8 cellular contexts compared by ENCODE assay signal in the genomic region with DNA sequence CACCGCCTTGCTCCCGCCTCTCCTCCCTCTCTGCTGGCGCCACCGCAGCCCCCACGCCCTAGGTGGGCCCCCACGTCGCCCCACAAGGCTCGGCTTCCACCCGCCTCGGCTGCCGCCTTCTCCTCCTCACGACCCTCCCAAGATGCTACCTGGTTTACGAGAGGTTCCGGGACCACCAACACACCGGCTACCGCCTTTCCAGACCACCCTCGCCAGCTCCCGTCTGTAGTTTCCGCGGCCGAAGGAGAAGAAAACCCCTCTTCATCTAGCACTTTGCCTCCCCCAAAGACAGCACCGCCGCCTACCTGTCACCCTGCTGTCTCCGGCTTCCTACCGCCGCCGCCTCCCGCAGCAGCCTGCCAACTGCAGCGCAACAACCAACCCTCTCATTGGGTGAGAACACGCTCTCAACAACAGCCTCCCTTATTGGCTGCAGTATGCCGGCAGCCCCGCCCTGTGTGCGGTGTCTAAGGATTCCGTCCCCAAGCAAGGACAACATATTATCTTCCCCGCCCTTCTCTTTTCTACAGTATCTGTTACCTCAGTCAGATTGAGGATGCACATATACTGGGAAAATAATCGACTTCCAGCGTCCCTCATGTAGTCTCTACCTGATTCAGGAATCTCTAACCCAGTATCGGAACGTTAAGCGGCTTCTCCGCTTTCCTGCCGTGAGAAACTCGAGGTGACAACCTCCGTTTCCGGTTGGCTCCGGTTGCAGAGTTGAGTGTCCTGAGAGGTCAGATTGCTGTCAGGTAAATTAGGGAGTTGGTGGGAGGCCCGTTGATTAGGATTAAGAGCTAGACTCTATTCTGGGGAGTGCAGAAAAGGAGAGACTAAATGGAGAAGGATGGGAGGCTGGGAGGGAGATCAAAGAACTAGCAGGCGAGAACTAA. TPM values are rescaled to one million over a fixed set of nuclear protein-coding genes. Genes with fewer than 3 reads are reported as not detected.
DNase-seq lines count a peak whose midpoint lies in the region; ATAC-seq and TF ChIP-seq lines count a peak whose summit lies in the region.

Gene HYCC2 (minus strand): TSS at position 367 of the 896 bp plus-strand sequence. CDS start 47,662 bp downstream, outside the sequence.
Gene NDUFB3 (plus strand): TSS at position 697 of the 896 bp plus-strand sequence. CDS start 6,882 bp downstream, outside the sequence.

- intact Hi-C loops in esophagus squamous epithelium (cut with DNase I) = no loop called here

- TF ChIP-seq POLR2A in Peyer's patch (IDR thresholded peaks at IDR 0.05) (peak; percentile 57 to 75), esophagus squamous epithelium (IDR thresholded peaks at IDR 0.05) (peak in 3 of 4 donors; percentile 55 to 83 (median 58))

- H3K36me3 ChIP-seq in DOHH2 (ENCODE audit: control insufficient read depth, low read length) (peaks cover 3% of the 10 kb centered on the region; the same call in 1 of the 2 replicates), KOPT-K1 (ENCODE audit: insufficient read depth, low read length) (no peaks in the 10 kb centered on the region), Peyer's patch (no peaks in the 10 kb centered on the region), esophagus squamous epithelium (no peaks in the 10 kb centered on the region)

- peak within 1 kb of the TSS; percentile 65 for H3K27ac ChIP-seq in DOHH2 (ENCODE audit: low read depth, low read length)
- peak within 1 kb of the TSS; percentile 93 for H3K27ac ChIP-seq in KOPT-K1 (ENCODE audit: low read depth, low read length, poor library complexity, severe bottlenecking)
- peak within 1 kb of the TSS; percentile 83 to 91 (median 90) for H3K27ac ChIP-seq in Peyer's patch
- H3K27ac ChIP-seq in esophagus squamous epithelium = peak within 1 kb of the TSS; percentile 91 to 97 (median 94)

- H3K79me2 ChIP-seq in DOHH2 (ENCODE audit: control insufficient read depth, low read length) = peaks cover 89% of the 10 kb centered on the region

- peaks cover 29% of the 10 kb centered on the region for H3K4me1 ChIP-seq in DOHH2 (ENCODE audit: control insufficient read depth, low read length)
- H3K4me1 ChIP-seq in Peyer's patch = peaks cover 0 to 30% (median 7%) of the 10 kb centered on the region in 4 donors
- peaks cover 31 to 81% (median 41%) of the 10 kb centered on the region in 3 donors for H3K4me1 ChIP-seq in esophagus squamous epithelium

- ATAC-seq in GM21786 (IDR thresholded peaks at IDR 0.05; ENCODE audit: unreplicated experiment) = peak; percentile 96

- TF ChIP-seq CTCF in DOHH2 (IDR thresholded peaks at IDR 0.05; ENCODE audit: low read depth, low read length, poor library complexity, severe bottlenecking) (peak; percentile 56), Peyer's patch (IDR thresholded peaks at IDR 0.05) (peak; percentile 24 to 68 (median 43)), esophagus squamous epithelium (IDR thresholded peaks at IDR 0.05) (peak in 5 of 6 experiments; percentile 26 to 58 (median 44))

- H3K9me2 ChIP-seq in DOHH2 (replicated peaks; ENCODE audit: control insufficient read depth, low read length) = no peaks in the 10 kb centered on the region

- WGBS in esophagus squamous epithelium, 2 donors = 0% methylated on average over 25 to 46 of the region's 48 CpGs

- H3K27me3 ChIP-seq in DOHH2 (ENCODE audit: control insufficient read depth, low read length) = no peaks in the 10 kb centered on the region
- no peaks in the 10 kb centered on the region for H3K27me3 ChIP-seq in Peyer's patch
- no peaks in the 10 kb centered on the region for H3K27me3 ChIP-seq in esophagus squamous epithelium

- no peaks in the 10 kb centered on the region for H3K9me3 ChIP-seq in DOHH2 (ENCODE audit: control insufficient read depth, insufficient read depth, low read length)
- H3K9me3 ChIP-seq in KOPT-K1 (ENCODE audit: insufficient read depth, low read length, poor library complexity, severe bottlenecking) = no peaks in the 10 kb centered on the region
- H3K9me3 ChIP-seq in Peyer's patch = no peaks in the 10 kb centered on the region
- no peaks in the 10 kb centered on the region for H3K9me3 ChIP-seq in esophagus squamous epithelium

- peak within 1 kb of the TSS; percentile 94 for H3K4me3 ChIP-seq in DOHH2 (ENCODE audit: low read length)
- H3K4me3 ChIP-seq in Peyer's patch = peak within 1 kb of the TSS; percentile 66 to 90 (median 74)
- peak within 1 kb of the TSS; percentile 78 to 98 (median 90) for H3K4me3 ChIP-seq in esophagus squamous epithelium

- peaks cover 2% of the 10 kb centered on the region; the same call in 1 of the 2 replicates for H4K20me1 ChIP-seq in DOHH2 (ENCODE audit: control insufficient read depth, insufficient read depth, low read depth, low read length)

- DNase-seq in Peyer's patch (peak; percentile 93 to 96 (median 93)), esophagus squamous epithelium (lab: John Stamatoyannopoulos, UW) (peak; percentile 65), myocyte (ENCODE audit: low read depth) (peak; percentile 94)
- DNase-seq in activated T-cell treated with anti-CD3 and anti-CD28 coated beads, Interleukin-2, amount 50 U/mL, for 48 hours = peak; percentile 91 to 93
- peak; percentile 72 to 89 for DNase-seq in stimulated activated CD8-positive, alpha-beta memory T cell treated with anti-CD3 and anti-CD28 coated beads, Interleukin-7, amount 100 ng/mL, for 48 hours (ENCODE audit: extremely low read depth in 1 of 2, low read depth in 1 of 2)

- peak within 1 kb of the TSS; percentile 84 for H3K4me2 ChIP-seq in DOHH2 (ENCODE audit: low read length)

- no peaks in the 10 kb centered on the region for H3F3A ChIP-seq in DOHH2 (ENCODE audit: control insufficient read depth, insufficient read depth)

RNA-seq across cellular contexts. Expression of gene HYCC2, which starts in this region (rescaled TPM):
- 10 to 100 TPM; 17.3 to 31.9 (median 29.0) TPM for total RNA-seq in Peyer's patch
- 10 to 100 TPM in 2 of 4 donors, 1 to 10 TPM in 2; 9.1 to 20.7 (median 11.2) TPM for total RNA-seq in esophagus squamous epithelium
- 5.3 and 9.9 TPM in 2 replicates for total RNA-seq in myocyte
- 3.0 TPM for polyA plus RNA-seq in myocyte (2012)

RNA-seq across cellular contexts. Expression of gene NDUFB3, which starts in this region (rescaled TPM):
- total RNA-seq in Peyer's patch (10 to 100 TPM; 45.7 to 96.2 (median 75.1) TPM), esophagus squamous epithelium (100 to 1,000 TPM in 1 of 4 donors, 10 to 100 TPM in 3; 63.6 to 111 (median 77.3) TPM), myocyte (87.0 and 93.9 TPM in 2 replicates)
- 121 TPM for polyA plus RNA-seq in myocyte (2012)

Comparison
In these comparisons a context has a peak if more than half of its experiments do, and no peak if none do; other contexts are left out.
1. Peak in every context shown above with its lines: DNase-seq, ATAC-seq, H3K4me3 ChIP-seq and H3K27ac ChIP-seq.